In the genomic region with DNA sequence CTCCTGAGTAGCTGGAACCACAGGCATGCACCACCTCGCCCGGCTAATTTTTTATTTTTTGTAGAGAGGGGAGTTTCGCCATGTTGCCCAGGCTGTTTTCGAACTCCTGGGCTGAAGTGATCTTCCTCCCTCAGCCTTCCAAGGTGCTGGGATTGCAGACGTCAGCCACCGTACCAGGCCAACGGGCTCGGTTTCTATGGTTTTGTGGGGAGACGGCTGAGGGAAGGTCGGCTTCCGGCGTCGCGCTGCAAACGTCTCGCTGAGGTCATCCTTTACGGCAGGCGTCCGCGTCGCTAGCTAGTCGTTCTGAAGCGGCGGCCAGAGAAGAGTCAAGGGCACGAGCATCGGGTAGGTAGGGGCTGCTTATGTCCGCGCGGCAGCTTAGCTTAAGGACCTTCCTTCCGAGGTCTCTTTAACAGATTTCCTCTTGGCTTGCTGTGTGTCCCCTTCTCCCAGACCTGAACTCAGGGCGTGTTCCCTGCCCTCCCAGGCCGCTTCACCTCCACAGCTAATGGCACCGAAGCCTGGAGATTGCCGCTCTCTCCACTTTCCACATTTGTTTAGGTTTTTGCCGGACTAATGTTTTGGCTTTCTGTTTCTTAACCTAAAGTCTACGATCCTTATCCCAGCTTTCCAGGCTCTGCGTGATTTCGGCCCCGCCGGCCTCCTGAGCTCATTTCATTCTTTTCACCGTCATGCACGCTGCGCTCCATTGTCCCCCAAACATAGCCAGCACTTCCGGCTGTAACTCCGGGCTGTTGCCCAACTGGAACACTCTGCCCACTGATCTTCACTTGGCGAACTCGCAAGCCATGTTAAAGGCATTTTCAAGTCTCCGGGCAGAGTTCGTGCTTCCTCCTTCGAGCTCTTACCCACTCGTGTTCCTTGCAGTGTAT, we compare ENCODE assay signal across 8 cellular contexts. TPM values are rescaled to one million over a fixed set of nuclear protein-coding genes. Genes with fewer than 3 reads are reported as not detected.
DNase-seq lines count a peak whose midpoint lies in the region; ATAC-seq and FAIRE-seq lines count a peak whose summit lies in the region.

A gene (plus strand): TSS at position 300 of the 896 bp plus-strand sequence. CDS start 2,375 bp downstream, outside the sequence.

- H3K56ac ChIP-seq in mesendoderm (ENCODE audit: low read length), result peak within 1 kb of the TSS; percentile 100

- H3K36me3 ChIP-seq in CD8-positive, alpha-beta memory T cell (ENCODE audit: insufficient read depth, low read length), result peaks cover 13% of the 10 kb centered on the region
- H3K36me3 ChIP-seq in NT2/D1 (ENCODE audit: insufficient read depth, insufficient read length, low read length) (peaks cover 29% of the 10 kb centered on the region), endocrine pancreas (ENCODE audit: control insufficient read depth, insufficient read depth, low read length) (peaks cover 4% of the 10 kb centered on the region), mesendoderm (ENCODE audit: control insufficient read depth, insufficient read depth, low read length) (peaks cover 4% of the 10 kb centered on the region)

- peak; percentile 46 for FAIRE-seq in HTR-8/SVneo (lab: Jason Lieb, UNC)

- peak within 1 kb of the TSS; percentile 88 for H3K4me3 ChIP-seq in CD8-positive, alpha-beta memory T cell (ENCODE audit: low read length)
- H3K4me3 ChIP-seq in NT2/D1 (ENCODE audit: insufficient read length, low read depth) (peak within 1 kb of the TSS; percentile 97), endocrine pancreas (ENCODE audit: control insufficient read depth, insufficient read depth, low read length) (peak within 1 kb of the TSS; percentile 85), mesendoderm (ENCODE audit: low read length) (peak within 1 kb of the TSS; percentile 81)

- no peak within 1 kb of the TSS for H2BK15ac ChIP-seq in mesendoderm (replicated peaks; ENCODE audit: low read depth)

- no peak within 1 kb of the TSS for H2BK120ac ChIP-seq in mesendoderm (ENCODE audit: low read depth, low read length)

- H4K8ac ChIP-seq in mesendoderm (ENCODE audit: low read depth, low read length), result no peak within 1 kb of the TSS

- H3K27me3 Mint-ChIP-seq in CD8-positive, alpha-beta memory T cell, result no peaks in the 10 kb centered on the region
- no peaks in the 10 kb centered on the region for H3K27me3 Mint-ChIP-seq in activated CD8-positive, alpha-beta memory T cell treated with anti-CD3 and anti-CD28 coated beads, Interleukin-2, amount 10 ng/mL, durations not matched to agents 7 days and 5 days

- H3K9me3 Mint-ChIP-seq in CD8-positive, alpha-beta memory T cell, result no peaks in the 10 kb centered on the region
- H3K9me3 Mint-ChIP-seq in activated CD8-positive, alpha-beta memory T cell treated with anti-CD3 and anti-CD28 coated beads, Interleukin-2, amount 10 ng/mL, durations not matched to agents 7 days and 5 days (ENCODE audit: low read depth), result peaks cover 4% of the 10 kb centered on the region

- peak within 1 kb of the TSS; percentile 83 for H2BK5ac ChIP-seq in mesendoderm (ENCODE audit: low read length)

- H3K36me3 Mint-ChIP-seq in CD8-positive, alpha-beta memory T cell, result peaks cover 0 to 35% (median 5%) of the 10 kb centered on the region in 3 donors
- H3K36me3 Mint-ChIP-seq in activated CD8-positive, alpha-beta memory T cell treated with anti-CD3 and anti-CD28 coated beads, Interleukin-2, amount 10 ng/mL, durations not matched to agents 7 days and 5 days, result peaks cover 20% of the 10 kb centered on the region

- CTCF ChIA-PET in CD8-positive, alpha-beta memory T cell (lab: Charles Lee), result interaction anchor here (0.8 to 1.5 kb wide), 9 partner anchors 10 to 167 kb away, joined by 3 to 4 read pairs (median 3); a partner anchor contains a TSS
- CTCF ChIA-PET in activated CD8-positive, alpha-beta memory T cell treated with anti-CD3 and anti-CD28 coated beads, Interleukin-2, amount 10 ng/mL, durations not matched to agents 7 days and 5 days (lab: Charles Lee), result interaction anchor here (0.6 to 1.5 kb wide), 12 partner anchors 9 to 1167 kb away, joined by 3 to 8 read pairs (median 4); a partner anchor contains a TSS

- peak within 1 kb of the TSS; percentile 52 for H2AK5ac ChIP-seq in mesendoderm (ENCODE audit: low read length)

- POLR2A ChIA-PET in CD8-positive, alpha-beta memory T cell (lab: Charles Lee), result interaction anchor here (1.4 to 1.6 kb wide), 4 partner anchors 8 to 49 kb away, joined by 4 to 7 read pairs (median 5); no protein-coding TSS in a partner anchor

- H3K4me1 ChIP-seq in CD8-positive, alpha-beta memory T cell (ENCODE audit: insufficient read depth, low read length), result peaks cover 16% of the 10 kb centered on the region
- no peaks in the 10 kb centered on the region for H3K4me1 ChIP-seq in NT2/D1 (ENCODE audit: insufficient read depth, insufficient read length)
- no peaks in the 10 kb centered on the region for H3K4me1 ChIP-seq in endocrine pancreas (ENCODE audit: control insufficient read depth, insufficient read depth, low read length)
- peaks cover 2% of the 10 kb centered on the region for H3K4me1 ChIP-seq in mesendoderm (ENCODE audit: control insufficient read depth, low read depth, low read length)

- H3K4me2 ChIP-seq in mesendoderm (ENCODE audit: low read length), result peak within 1 kb of the TSS; percentile 99

- no peaks in the 10 kb centered on the region for H3K27me3 ChIP-seq in CD8-positive, alpha-beta memory T cell (ENCODE audit: insufficient read depth, low read length, poor library complexity, severe bottlenecking)
- H3K27me3 ChIP-seq in NT2/D1 (ENCODE audit: insufficient read depth, insufficient read length), result no peaks in the 10 kb centered on the region
- H3K27me3 ChIP-seq in endocrine pancreas (ENCODE audit: control insufficient read depth, insufficient read depth, low read length), result no peaks in the 10 kb centered on the region
- no peaks in the 10 kb centered on the region for H3K27me3 ChIP-seq in mesendoderm (ENCODE audit: insufficient read depth, low read length, poor library complexity)

- H3K4ac ChIP-seq in mesendoderm (ENCODE audit: low read depth, low read length), result peak within 1 kb of the TSS; percentile 5

- peak within 1 kb of the TSS; percentile 83 for H3K27ac ChIP-seq in CD8-positive, alpha-beta memory T cell (ENCODE audit: low read depth, low read length)
- peak within 1 kb of the TSS; percentile 62 for H3K27ac ChIP-seq in mesendoderm (ENCODE audit: low read depth, low read length)

- WGBS in mesendoderm (ENCODE audit: extremely low coverage, insufficient coverage, low lambda C conversion rate), result no CpG with 5 or more reads among the region's 51 CpGs

- H3K18ac ChIP-seq in mesendoderm (ENCODE audit: low read length), result peak within 1 kb of the TSS; percentile 29

- H3K79me1 ChIP-seq in mesendoderm (ENCODE audit: low read length), result peaks cover 5% of the 10 kb centered on the region

- H3K23ac ChIP-seq in mesendoderm (ENCODE audit: low read length), result peak within 1 kb of the TSS; percentile 80

- peak within 1 kb of the TSS; percentile 92 to 100 (median 95) for H3K4me3 Mint-ChIP-seq in CD8-positive, alpha-beta memory T cell
- peak within 1 kb of the TSS; percentile 93 for H3K4me3 Mint-ChIP-seq in activated CD8-positive, alpha-beta memory T cell treated with anti-CD3 and anti-CD28 coated beads, Interleukin-2, amount 10 ng/mL, durations not matched to agents 7 days and 5 days

- peak within 1 kb of the TSS; percentile 99 for H3K9ac ChIP-seq in NT2/D1 (ENCODE audit: insufficient read length, low read depth)
- H3K9ac ChIP-seq in endocrine pancreas (ENCODE audit: control insufficient read depth, insufficient read depth, low read length), result peak within 1 kb of the TSS; percentile 95
- H3K9ac ChIP-seq in mesendoderm (ENCODE audit: low read length), result peak within 1 kb of the TSS; percentile 100

- H4K5ac ChIP-seq in mesendoderm (ENCODE audit: low read length), result no peak within 1 kb of the TSS

- H3K79me2 ChIP-seq in mesendoderm (ENCODE audit: control insufficient read depth, insufficient read depth, low read length), result peaks cover 22% of the 10 kb centered on the region

- peaks cover 19 to 38% (median 33%) of the 10 kb centered on the region in 3 donors for H3K4me1 Mint-ChIP-seq in CD8-positive, alpha-beta memory T cell
- H3K4me1 Mint-ChIP-seq in activated CD8-positive, alpha-beta memory T cell treated with anti-CD3 and anti-CD28 coated beads, Interleukin-2, amount 10 ng/mL, durations not matched to agents 7 days and 5 days, result peaks cover 29% of the 10 kb centered on the region

- peak within 1 kb of the TSS; percentile 93 to 100 (median 97) for H3K27ac Mint-ChIP-seq in CD8-positive, alpha-beta memory T cell
- peak within 1 kb of the TSS; percentile 96 for H3K27ac Mint-ChIP-seq in activated CD8-positive, alpha-beta memory T cell treated with anti-CD3 and anti-CD28 coated beads, Interleukin-2, amount 10 ng/mL, durations not matched to agents 7 days and 5 days

- no peaks in the 10 kb centered on the region for H3K9me3 ChIP-seq in CD8-positive, alpha-beta memory T cell (ENCODE audit: low read length)
- no peaks in the 10 kb centered on the region for H3K9me3 ChIP-seq in NT2/D1 (ENCODE audit: insufficient read depth, low read length)
- H3K9me3 ChIP-seq in endocrine pancreas (ENCODE audit: control insufficient read depth, low read length), result no peaks in the 10 kb centered on the region

- peak; percentile 71 for ATAC-seq in GM21360 (IDR thresholded peaks at IDR 0.05; ENCODE audit: unreplicated experiment)
- ATAC-seq in activated CD8-positive, alpha-beta memory T cell treated with anti-CD3 and anti-CD28 coated beads, Interleukin-2, amount 10 ng/mL, durations not matched to agents 7 days and 5 days, result peak; percentile 91

- peak; percentile 67 to 88 (median 80) for DNase-seq in CD8-positive, alpha-beta memory T cell
- DNase-seq in HTR-8/SVneo (ENCODE audit: insufficient read length, low spot score) (peak; percentile 83), NT2/D1 (ENCODE audit: low read depth, low spot score) (peak; percentile 97), mesendoderm (peak; percentile 98)
- DNase-seq in activated CD8-positive, alpha-beta memory T cell treated with anti-CD3 and anti-CD28 coated beads, Interleukin-2, amount 10 ng/mL, durations not matched to agents 7 days and 5 days, result peak; percentile 91
- peak; percentile 66 for DNase-seq in stimulated activated CD8-positive, alpha-beta memory T cell treated with anti-CD3 and anti-CD28 coated beads, Interleukin-12 subunit alpha, Interleukin-12 subunit beta, amount 100 ng/mL, for 4 hours (ENCODE audit: low read depth)

RNA-seq across cellular contexts. Expression of the gene that starts here (rescaled TPM):
- 100 to 1,000 TPM; 174 to 192 TPM for total RNA-seq in CD8-positive, alpha-beta memory T cell
- polyA plus RNA-seq in CD8-positive, alpha-beta memory T cell, result 594 TPM
- 100 to 1,000 TPM; 122 to 142 TPM for total RNA-seq in activated CD8-positive, alpha-beta memory T cell treated with anti-CD3 and anti-CD28 coated beads, Interleukin-2, amount 10 ng/mL, durations not matched to agents 7 days and 5 days
- polyA plus RNA-seq in mesendoderm (2013, experiment 1 of 2), result 863 TPM
- polyA plus RNA-seq in mesendoderm (2013, experiment 2 of 2), result 889 TPM

Comparison
In these comparisons a context has a peak if more than half of its experiments do, and no peak if none do; other contexts are left out.
1. Peak in every context shown above with its lines: DNase-seq, ATAC-seq, H3K4me3 ChIP-seq and H3K27ac ChIP-seq.